Comparison of ENCODE assay signal across 23 cellular contexts in genomic region chr2:54514819-54515569, GRCh38.
"Had no signal": no experiment of that assay in that cellular context is flagged by ENCODE, and none has a peak within 500 bp of the region (broad histone marks: within the 10 kb centered on the region; RNA-seq: fewer than 3 reads in every experiment).

No MANE protein-coding gene starts in this region.

- H3K36me3 ChIP-seq: adrenal gland, lower lobe of right lung, pancreas, tibial artery had no signal

- DNase-seq: activated CD4-positive, alpha-beta memory T cell treated with anti-CD3 and anti-CD28 coated beads, Interleukin-2, amount 10 ng/mL, durations not matched to agents 7 days and 5 days; activated CD4-positive, alpha-beta T cell treated with anti-CD3 and anti-CD28 coated beads, Interleukin-2, amount 10 ng/mL, durations not matched to agents 24 days and 14 days; activated gamma-delta T cell; activated T-cell treated with anti-CD3 and anti-CD28 coated beads for 4 hours; adrenal gland; cortex of kidney; endodermal cell; foreskin keratinocyte; lower lobe of right lung; midbrain; natural killer cell; pancreas; psoas muscle; SK-N-SH; stimulated activated CD4-positive, alpha-beta T cell treated with anti-CD3 and anti-CD28 coated beads, Interleukin-12 subunit alpha, Interleukin-12 subunit beta, amount 100 ng/mL, for 4 hours; stimulated activated CD4-positive, alpha-beta T cell treated with anti-CD3 and anti-CD28 coated beads, Interleukin-4, amount 100 ng/mL, for 4 hours; stimulated activated naive CD8-positive, alpha-beta T cell treated with anti-CD3 and anti-CD28 coated beads, Interleukin-15, Interleukin-2, amounts not matched to agents 100 U/mL and 50 U/mL, for 24 hours; substantia nigra; T-cell; tibial artery had no signal

- H3K4me1 ChIP-seq: foreskin keratinocyte, pancreas had no signal

- H3K27ac ChIP-seq: adrenal gland, foreskin keratinocyte, lower lobe of right lung, pancreas, psoas muscle, tibial artery, VCaP had no signal

- H3K9ac ChIP-seq: SK-N-SH had no signal

- H3K4me3 ChIP-seq: adrenal gland, lower lobe of right lung, pancreas, psoas muscle, tibial artery had no signal

- H3K9me3 ChIP-seq: adrenal gland, lower lobe of right lung, pancreas, psoas muscle, SK-N-SH, tibial artery had no signal

- H3K27me3 ChIP-seq: adrenal gland, foreskin keratinocyte, pancreas, tibial artery had no signal

- ATAC-seq: activated CD4-positive, CD25-positive, alpha-beta regulatory T cell treated with anti-CD3 and anti-CD28 coated beads, Interleukin-2, amount 50 U/mL, for 24 hours; activated naive CD4-positive, alpha-beta T cell treated with anti-CD3 and anti-CD28 coated beads, Interleukin-2, amount 50 U/mL, for 72 hours; foreskin keratinocyte; lower lobe of right lung; natural killer cell; pancreas; psoas muscle; stimulated activated naive CD8-positive, alpha-beta T cell treated with anti-CD3 and anti-CD28 coated beads, Interleukin-15, Interleukin-2, amounts not matched to agents 100 U/mL and 50 U/mL, for 24 hours; T-cell had no signal
